In the genomic region with DNA sequence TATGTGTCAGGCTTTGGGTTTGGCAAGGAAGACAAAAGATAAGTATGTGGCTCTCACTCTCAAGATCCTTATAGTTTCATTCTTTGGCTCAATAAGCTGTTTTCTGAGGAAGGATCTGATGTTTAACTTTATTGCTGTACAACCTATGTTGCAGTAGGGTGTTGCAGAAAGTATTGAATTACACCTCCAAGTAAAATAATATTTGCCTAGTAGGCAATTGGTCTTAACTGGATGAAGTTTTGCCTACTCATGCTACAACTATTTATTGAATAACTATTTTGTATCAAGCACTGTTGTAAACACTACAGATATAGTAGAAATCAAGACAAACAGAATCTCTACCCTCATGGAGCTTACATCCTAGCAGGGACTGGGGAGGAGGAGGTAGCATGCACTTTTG, we compare ENCODE assay signal across 26 cellular contexts.
"Had no signal": no experiment of that assay in that cellular context is flagged by ENCODE, and none has a peak within 500 bp of the region (broad histone marks: within the 10 kb centered on the region; RNA-seq: fewer than 3 reads in every experiment).

No MANE protein-coding gene starts in this region.

- H3K27me3 Mint-ChIP-seq: naive thymus-derived CD8-positive, alpha-beta T cell had no signal

- H3K36me3 Mint-ChIP-seq: naive thymus-derived CD8-positive, alpha-beta T cell; stimulated activated naive B cell treated with anti-CD40 and anti-IgM and Interleukin-4, amounts not matched to agents 10 μg/mL and 1 μg/mL and 100 μg/mL, for 72 hours had no signal

- ATAC-seq: left colon; left lung; lower lobe of right lung; naive thymus-derived CD8-positive, alpha-beta T cell; pancreas; right cardiac atrium; sciatic nerve; stimulated activated naive B cell treated with anti-CD40 and anti-IgM and Interleukin-4, amounts not matched to agents 10 μg/mL and 1 μg/mL and 100 μg/mL, for 72 hours; stimulated activated naive CD8-positive, alpha-beta T cell treated with anti-CD3 and anti-CD28 coated beads, Interleukin-15, Interleukin-2, amounts not matched to agents 100 U/mL and 50 U/mL, for 24 hours had no signal

- H3K27ac ChIP-seq: left lung, lower lobe of right lung, pancreas, prostate gland, stomach, testis, thyroid gland, transverse colon, upper lobe of left lung had no signal

- H3K9me3 Mint-ChIP-seq: nephron; stimulated activated naive B cell treated with anti-CD40 and anti-IgM and Interleukin-4, amounts not matched to agents 10 μg/mL and 1 μg/mL and 100 μg/mL, for 72 hours had no signal

- H3K4me3 ChIP-seq: left lung, lower lobe of right lung, pancreas, prostate gland, skin epidermis, stomach, testis, thyroid gland, transverse colon, upper lobe of left lung had no signal

- H3K36me3 ChIP-seq: left lung, lower lobe of right lung, pancreas, prostate gland, stomach, thyroid gland, transverse colon, upper lobe of left lung had no signal

- H3K4me1 Mint-ChIP-seq: naive thymus-derived CD8-positive, alpha-beta T cell had no signal

- H3K4me1 ChIP-seq: left lung, lower lobe of right lung, pancreas, prostate gland, stomach, testis, thyroid gland, transverse colon, upper lobe of left lung had no signal

- H3K27ac Mint-ChIP-seq: naive thymus-derived CD8-positive, alpha-beta T cell; nephron; stimulated activated naive B cell treated with anti-CD40 and anti-IgM and Interleukin-4, amounts not matched to agents 10 μg/mL and 1 μg/mL and 100 μg/mL, for 72 hours had no signal

- H3K9me3 ChIP-seq: left lung, lower lobe of right lung, pancreas, prostate gland, stomach, testis, thyroid gland, transverse colon, upper lobe of left lung had no signal

- H3K27me3 ChIP-seq: left lung, pancreas, stomach, testis, thyroid gland, transverse colon, upper lobe of left lung had no signal

- H3K4me3 Mint-ChIP-seq: naive thymus-derived CD8-positive, alpha-beta T cell; nephron; stimulated activated naive B cell treated with anti-CD40 and anti-IgM and Interleukin-4, amounts not matched to agents 10 μg/mL and 1 μg/mL and 100 μg/mL, for 72 hours had no signal

- DNase-seq: hippocampal formation; kidney; left colon; left lung; lower lobe of right lung; mammary epithelial cell; naive thymus-derived CD8-positive, alpha-beta T cell; pancreas; posterior cingulate gyrus; retina; right cardiac atrium; stimulated activated CD4-positive, alpha-beta T cell treated with anti-CD3 and anti-CD28 coated beads, Interleukin-12 subunit alpha, Interleukin-12 subunit beta, amount 100 ng/mL, for 4 hours; stimulated activated CD4-positive, alpha-beta T cell treated with anti-CD3 and anti-CD28 coated beads, Interleukin-15, amount 100 ng/mL, for 24 hours; stimulated activated CD4-positive, alpha-beta T cell treated with anti-CD3 and anti-CD28 coated beads, Interleukin-2, amount 100 ng/mL, for 24 hours; stimulated activated CD4-positive, alpha-beta T cell treated with anti-CD3 and anti-CD28 coated beads, Interleukin-4, amount 100 ng/mL, for 1 hour; stimulated activated naive B cell treated with anti-CD40 and anti-IgM and Interleukin-4, amounts not matched to agents 10 μg/mL and 1 μg/mL and 100 μg/mL, for 72 hours; stimulated activated naive CD8-positive, alpha-beta T cell treated with anti-CD3 and anti-CD28 coated beads, Interleukin-15, Interleukin-2, amounts not matched to agents 100 U/mL and 50 U/mL, for 24 hours; stomach; testis; thyroid gland; transverse colon; upper lobe of left lung had no signal
